Comparison of ENCODE assay signal across 8 cellular contexts in genomic region chr3:138593488-138594149, GRCh38. TPM values are rescaled to one million over a fixed set of nuclear protein-coding genes. Genes with fewer than 3 reads are reported as not detected.
DNase-seq lines count a peak whose midpoint lies in the region; ATAC-seq and TF ChIP-seq lines count a peak whose summit lies in the region.

No MANE protein-coding gene starts in this region.

- H3K36me3 ChIP-seq in left lung: no peaks in the 10 kb centered on the region
- no peaks in the 10 kb centered on the region for H3K36me3 ChIP-seq in tibial nerve

- in situ Hi-C loops in astrocyte of the cerebellum (cut with HindIII; ENCODE audit: low sequenced_read_pairs): no loop called here

- H3K4me3 ChIP-seq in astrocyte of the cerebellum (ENCODE audit: low read depth, low read length) (peak overlapping the region; percentile 88), left lung (peak overlapping the region; percentile 62 to 66), tibial nerve (peak overlapping the region; percentile 44 to 83 (median 58))

- no peak for TF ChIP-seq EP300 in tibial nerve (IDR thresholded peaks at IDR 0.05)

- no peak for TF ChIP-seq POLR2A in tibial nerve (IDR thresholded peaks at IDR 0.05)

- peak overlapping the region; percentile 78 to 88 for H3K27ac ChIP-seq in left lung
- peak overlapping the region; percentile 71 to 95 (median 87) for H3K27ac ChIP-seq in tibial nerve

- WGBS in tibial nerve, 2 donors: 7 to 11% methylated on average over 22 of the region's 22 CpGs

- H3K27me3 ChIP-seq in left lung: peaks cover 0 to 14% of the 10 kb centered on the region in 2 donors
- no peaks in the 10 kb centered on the region for H3K27me3 ChIP-seq in tibial nerve

- H3K9me3 ChIP-seq in left lung: no peaks in the 10 kb centered on the region
- no peaks in the 10 kb centered on the region for H3K9me3 ChIP-seq in tibial nerve

- peak; percentile 23 for DNase-seq in activated T-cell treated with anti-CD3 and anti-CD28 coated beads, Interleukin-2, amount 50 U/mL, for 1 hour
- DNase-seq in activated T-cell treated with anti-CD3 and anti-CD28 coated beads for 4 hours (no peak), astrocyte of the cerebellum (ENCODE audit: low read depth) (no peak), left lung (no peak), tibial nerve (ENCODE audit: low spot score in 2 of 2) (no peak), OCI-M1 (lab: John Stamatoyannopoulos, UW) (no peak)

- TF ChIP-seq CTCF in astrocyte of the cerebellum (IDR thresholded peaks at IDR 0.05; ENCODE audit: low read depth, low read length, missing control alignments) (no peak), left lung (IDR thresholded peaks at IDR 0.05) (no peak), tibial nerve (IDR thresholded peaks at IDR 0.05) (no peak)

- H3K4me1 ChIP-seq in left lung (peaks cover 0 to 24% of the 10 kb centered on the region in 2 donors), tibial nerve (peaks cover 0 to 19% (median 11%) of the 10 kb centered on the region in 4 donors)

- intact Hi-C loops in left lung (cut with DNase I): loop anchor here in 1 of 2 donors (2.0 kb wide), 1 partner anchor 323 kb away; no protein-coding TSS in a partner anchor

- ATAC-seq in left lung (peak; percentile 1), GM19455 (IDR thresholded peaks at IDR 0.05; ENCODE audit: unreplicated experiment) (no peak), HG02885 (IDR thresholded peaks at IDR 0.05; ENCODE audit: poor library complexity, unreplicated experiment) (no peak)

RNA-seq across cellular contexts. Expression of gene CEP70, which starts 0.4 kb away (rescaled TPM):
- total RNA-seq in left lung (10 to 100 TPM; 31.2 to 65.4 TPM), tibial nerve (10 to 100 TPM; 19.7 to 24.6 (median 21.5) TPM)

RNA-seq across cellular contexts. Expression of gene FAIM, which starts 15.0 kb away (rescaled TPM):
- total RNA-seq in left lung: 10 to 100 TPM; 11.6 to 16.0 TPM
- 10 to 100 TPM in 3 of 4 donors, 1 to 10 TPM in 1; 6.3 to 15.3 (median 13.6) TPM for total RNA-seq in tibial nerve
